ENCODE assay signal across 18 cellular contexts in genomic region chr15:84082739-84083138, GRCh38.
A peak's percentile ranks its signal among the peaks of the same experiment; 100 is the strongest.
DNase-seq lines count a peak whose midpoint lies in the region; ATAC-seq and TF ChIP-seq lines count a peak whose summit lies in the region.
"Had no signal": no experiment of that assay in that cellular context is flagged by ENCODE, and none has a peak within 500 bp of the region (broad histone marks: within the 10 kb centered on the region; RNA-seq: fewer than 3 reads in every experiment).

No MANE protein-coding gene starts in this region.

- ATAC-seq in left colon: no peak

- no peak for TF ChIP-seq CTCF in astrocyte of the spinal cord (IDR thresholded peaks at IDR 0.05; ENCODE audit: low read depth, low read length)

- H3K27me3 ChIP-seq in HAP-1 (ENCODE audit: low read depth): no peaks in the 10 kb centered on the region

- H3K36me3 ChIP-seq in HAP-1 (replicated peaks): no peaks in the 10 kb centered on the region
- H3K36me3 ChIP-seq: BE2C had no signal

- DNase-seq in Daoy (ENCODE audit: low read depth) (peak; percentile 4), NCI-H226 (peak; percentile 50), astrocyte of the spinal cord (ENCODE audit: low read depth, low spot score) (peak; percentile 7), iris pigment epithelial cell (ENCODE audit: low read depth) (peak; percentile 48), left colon (no peak), NCI-H2227 (lab: John Stamatoyannopoulos, UW; ENCODE audit: unreplicated experiment) (no peak), NCI-H2107 (lab: John Stamatoyannopoulos, UW) (no peak), HAP-1 (ENCODE audit: low spot score in 2 of 2) (no peak)
- DNase-seq: BE2C; CD4-positive, alpha-beta memory T cell; H7; Kasumi-1; NCI-H1417 treated with DMSO at 0.1 percent for 48 hours; NCI-H2081; NCI-H345; NCI-H69; NK-92 treated with Interleukin-12 subunit alpha and Interleukin-12 subunit beta, amount 100 ng/mL, for 24 hours; Right ventricle myocardium superior had no signal

- H3K4me1 ChIP-seq in HAP-1: peaks cover 4% of the 10 kb centered on the region; the same call in 1 of the 2 replicates
- H3K4me1 ChIP-seq: BE2C had no signal

- in situ Hi-C loops in astrocyte of the spinal cord (cut with HindIII; ENCODE audit: low sequenced_read_pairs): no loop called here
- in situ Hi-C loops in HAP-1 (cut with MboI; ENCODE audit: low sequenced_read_pairs): no loop called here

- no peaks in the 10 kb centered on the region for H3K9me3 ChIP-seq in HAP-1
- H3K9me3 ChIP-seq: BE2C had no signal

- no peak overlapping the region for H3K4me3 ChIP-seq in astrocyte of the spinal cord (ENCODE audit: low read depth, low read length)
- H3K4me3 ChIP-seq in HAP-1: no peak overlapping the region

- intact Hi-C loops in left colon (cut with DNase I, micrococcal nuclease): no loop called here

Comparison
In these comparisons a context has a peak if more than half of its experiments do, and no peak if none do; other contexts are left out.
1. DNase-seq: peak in Daoy (single experiment), NCI-H226 (single experiment), astrocyte of the spinal cord (single experiment) and iris pigment epithelial cell (single experiment); none in left colon (0 of 2), NCI-H2227 (single experiment), NCI-H2107 (single experiment) and HAP-1 (0 of 2).